Comparison of ENCODE assay signal across 10 cellular contexts in genomic region chr5:158953929-158954534, GRCh38.
A peak's percentile ranks its signal among the peaks of the same experiment; 100 is the strongest.
DNase-seq lines count a peak whose midpoint lies in the region; ATAC-seq and TF ChIP-seq lines count a peak whose summit lies in the region.
"Had no signal": no experiment of that assay in that cellular context is flagged by ENCODE, and none has a peak within 500 bp of the region (broad histone marks: within the 10 kb centered on the region; RNA-seq: fewer than 3 reads in every experiment).

No MANE protein-coding gene starts in this region.

- H3K36me3 Mint-ChIP-seq in effector memory CD8-positive, alpha-beta T cell (ENCODE audit: insufficient read depth) = no peaks in the 10 kb centered on the region

- no peak overlapping the region for H3K4me3 Mint-ChIP-seq in effector memory CD8-positive, alpha-beta T cell

- TF ChIP-seq POLR2A in ovary (IDR thresholded peaks at IDR 0.05) (no peak), testis (IDR thresholded peaks at IDR 0.05) (no peak)

- DNase-seq in effector memory CD8-positive, alpha-beta T cell = no peak
- DNase-seq in activated T-cell treated with anti-CD3 and anti-CD28 coated beads, Interleukin-2, amount 50 U/mL, for 48 hours = no peak
- DNase-seq in NCI-H2196 (lab: John Stamatoyannopoulos, UW; ENCODE audit: unreplicated experiment) (no peak), ovary (no peak), testis (no peak)
- DNase-seq: body of pancreas, NCI-H1048 had no signal

- H3K4me1 ChIP-seq in ovary (ENCODE audit: insufficient read depth) (no peaks in the 10 kb centered on the region), testis (no peaks in the 10 kb centered on the region)
- H3K4me1 ChIP-seq: body of pancreas had no signal

- H3K9me3 ChIP-seq in ovary = no peaks in the 10 kb centered on the region
- no peaks in the 10 kb centered on the region for H3K9me3 ChIP-seq in testis
- H3K9me3 ChIP-seq: body of pancreas had no signal

- H3K9me3 Mint-ChIP-seq in effector memory CD8-positive, alpha-beta T cell = no peaks in the 10 kb centered on the region

- H3K27me3 Mint-ChIP-seq in effector memory CD8-positive, alpha-beta T cell = peaks cover 35 to 64% of the 10 kb centered on the region in 2 donors

- no peak for TF ChIP-seq CTCF in ovary (IDR thresholded peaks at IDR 0.05)
- TF ChIP-seq CTCF in testis (IDR thresholded peaks at IDR 0.05) = no peak

- H3K27me3 ChIP-seq in ovary (no peaks in the 10 kb centered on the region), testis (no peaks in the 10 kb centered on the region)
- H3K27me3 ChIP-seq: body of pancreas had no signal

- no peak overlapping the region for H3K27ac ChIP-seq in ovary
- no peak overlapping the region for H3K27ac ChIP-seq in testis
- H3K27ac ChIP-seq: body of pancreas had no signal

- WGBS in ovary, 3 donors = 83 to 89% (median 85%) methylated on average over 11 of the region's 11 CpGs
- WGBS in testis, 2 donors = 82 to 85% methylated on average over 11 of the region's 11 CpGs

- intact Hi-C loops in ovary (cut with DNase I) = no loop called here
- intact Hi-C loops in testis (cut with DNase I; ENCODE audit: low total_unique reads) = no loop called here

- H3K27ac Mint-ChIP-seq in effector memory CD8-positive, alpha-beta T cell = no peak overlapping the region

- H3K4me3 ChIP-seq in ovary (no peak overlapping the region), testis (no peak overlapping the region)
- H3K4me3 ChIP-seq: body of pancreas had no signal

- ATAC-seq in GM18520 (IDR thresholded peaks at IDR 0.05; ENCODE audit: unreplicated experiment) (peak; percentile 67), GM21619 (IDR thresholded peaks at IDR 0.05; ENCODE audit: unreplicated experiment) (peak; percentile 70), HG03442 (IDR thresholded peaks at IDR 0.05; ENCODE audit: unreplicated experiment) (peak; percentile 68)
- peak; percentile 22 for ATAC-seq in effector memory CD8-positive, alpha-beta T cell (replicated peaks)
- ATAC-seq: body of pancreas had no signal

- no peaks in the 10 kb centered on the region for H3K4me1 Mint-ChIP-seq in effector memory CD8-positive, alpha-beta T cell (ENCODE audit: low read depth in 2 of 2)

- no peak for TF ChIP-seq EP300 in ovary (IDR thresholded peaks at IDR 0.05)

- H3K36me3 ChIP-seq in ovary = no peaks in the 10 kb centered on the region
- H3K36me3 ChIP-seq in testis (ENCODE audit: low read depth, missing control alignments) = no peaks in the 10 kb centered on the region
